Comparison of ENCODE assay signal across 1 cellular context in the genomic region with DNA sequence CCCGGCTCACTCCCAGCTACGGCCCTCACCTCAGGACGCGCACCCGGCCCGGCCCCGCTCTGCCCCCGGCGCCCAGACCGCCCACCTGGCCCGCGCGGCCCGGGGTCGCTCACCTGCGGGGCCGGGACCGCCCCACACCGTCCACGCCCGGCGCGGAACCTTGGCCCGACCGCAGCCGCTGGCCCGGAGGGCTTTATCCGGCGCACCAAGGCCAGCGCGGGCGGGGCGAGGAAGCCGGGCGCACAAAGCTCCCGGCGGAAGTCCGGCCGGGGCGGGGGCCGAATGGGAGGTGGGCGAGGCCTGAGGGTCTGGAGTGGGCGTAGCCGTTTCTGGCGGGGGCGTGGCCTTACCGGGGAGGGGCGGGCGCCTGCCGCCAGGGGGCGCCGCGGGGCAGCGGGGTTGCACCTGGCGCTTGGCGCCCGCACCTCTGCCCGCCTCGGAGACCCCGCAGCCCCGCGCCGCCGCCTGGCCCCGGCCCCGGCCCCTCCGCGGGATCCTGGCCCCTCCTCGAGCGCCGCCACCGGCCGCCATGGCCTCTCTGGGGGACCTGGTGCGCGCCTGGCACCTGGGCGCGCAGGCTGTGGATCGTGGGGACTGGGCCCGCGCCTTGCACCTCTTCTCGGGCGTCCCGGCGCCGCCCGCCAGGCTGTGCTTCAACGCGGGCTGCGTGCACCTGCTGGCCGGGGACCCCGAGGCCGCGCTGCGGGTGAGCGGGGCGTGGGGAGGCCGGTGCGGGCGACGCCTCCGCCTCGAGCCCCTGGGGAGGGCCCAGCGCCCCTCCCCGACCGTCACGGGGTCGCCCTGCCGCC.
A peak's percentile ranks its signal among the peaks of the same experiment; 100 is the strongest.
TF ChIP-seq lines count a peak whose summit lies in the region.

A gene with protein sequence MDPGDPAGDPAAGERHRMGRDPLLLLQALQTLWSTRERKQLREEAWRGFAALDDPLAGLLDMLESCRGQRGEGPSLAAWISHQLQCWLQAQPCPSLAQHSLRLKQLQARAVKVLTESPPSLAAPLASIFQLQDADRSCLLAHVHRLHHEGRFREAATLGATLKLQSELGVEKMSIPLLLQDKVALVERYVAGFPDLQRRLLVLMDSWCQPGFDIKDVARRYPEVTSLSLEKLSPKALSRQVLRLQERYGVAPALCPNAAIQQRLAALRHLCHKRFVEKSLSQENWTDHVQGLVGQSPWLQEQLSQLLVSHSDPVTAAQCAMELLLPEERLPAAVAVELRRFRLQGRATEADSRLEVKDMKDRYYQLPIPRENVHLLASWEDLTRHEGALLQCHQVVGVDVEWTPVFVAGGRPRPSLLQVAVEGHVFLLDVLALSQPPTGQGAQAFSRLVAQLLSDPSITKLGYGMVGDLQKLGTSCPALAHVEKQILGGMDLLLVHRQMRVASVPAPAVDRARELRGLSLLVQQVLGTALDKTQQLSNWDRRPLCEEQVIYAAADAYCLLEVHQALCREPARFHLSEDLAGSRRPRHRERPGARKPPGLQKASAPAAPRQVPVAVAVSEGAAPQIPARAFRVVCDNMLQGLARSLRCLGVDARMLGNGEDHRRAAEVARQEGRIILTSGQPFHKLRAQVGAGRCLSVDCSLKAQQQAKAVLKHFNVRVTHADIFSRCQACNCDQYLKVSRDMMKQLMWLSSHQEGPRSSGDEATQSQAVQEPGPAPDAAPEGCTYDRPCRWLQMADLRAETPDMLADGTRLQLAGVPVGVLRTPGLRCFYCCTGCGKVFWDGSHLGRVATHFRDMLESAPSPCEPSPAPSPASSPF (minus strand): TSS at position 162 of the 809 bp plus-strand sequence. CDS start 27,805 bp downstream, outside the sequence.
A gene with protein sequence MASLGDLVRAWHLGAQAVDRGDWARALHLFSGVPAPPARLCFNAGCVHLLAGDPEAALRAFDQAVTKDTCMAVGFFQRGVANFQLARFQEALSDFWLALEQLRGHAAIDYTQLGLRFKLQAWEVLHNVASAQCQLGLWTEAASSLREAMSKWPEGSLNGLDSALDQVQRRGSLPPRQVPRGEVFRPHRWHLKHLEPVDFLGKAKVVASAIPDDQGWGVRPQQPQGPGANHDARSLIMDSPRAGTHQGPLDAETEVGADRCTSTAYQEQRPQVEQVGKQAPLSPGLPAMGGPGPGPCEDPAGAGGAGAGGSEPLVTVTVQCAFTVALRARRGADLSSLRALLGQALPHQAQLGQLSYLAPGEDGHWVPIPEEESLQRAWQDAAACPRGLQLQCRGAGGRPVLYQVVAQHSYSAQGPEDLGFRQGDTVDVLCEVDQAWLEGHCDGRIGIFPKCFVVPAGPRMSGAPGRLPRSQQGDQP (plus strand): TSS at position 393 of the 809 bp plus-strand sequence. CDS start 137 bp downstream, at position 530.

TF ChIP-seq in HepG2, 621 proteins besides CTCF, POLR2A, EP300 and RAD21 (continued from another document and continues in another):
- TF ChIP-seq DPF2 (CRISPR knock-in tag; IDR thresholded peaks at IDR 0.05; ENCODE audit: borderline replicate concordance, low read depth): no peak
- peak; percentile 83; the same call in 1 of the 2 replicates for TF ChIP-seq SALL1 (CRISPR knock-in tag; IDR thresholded peaks at IDR 0.05)
- TF ChIP-seq ZKSCAN1 (IDR thresholded peaks at IDR 0.05; ENCODE audit: low read length): no peak
- TF ChIP-seq ZNF253 (CRISPR knock-in tag; IDR thresholded peaks at IDR 0.05; ENCODE audit: borderline replicate concordance): no peak
- TF ChIP-seq ZMAT3 (CRISPR knock-in tag; conservative IDR thresholded peaks at IDR 0.05): peak; percentile 89; the same call in 1 of the 2 replicates
- TF ChIP-seq, protein P1, sequence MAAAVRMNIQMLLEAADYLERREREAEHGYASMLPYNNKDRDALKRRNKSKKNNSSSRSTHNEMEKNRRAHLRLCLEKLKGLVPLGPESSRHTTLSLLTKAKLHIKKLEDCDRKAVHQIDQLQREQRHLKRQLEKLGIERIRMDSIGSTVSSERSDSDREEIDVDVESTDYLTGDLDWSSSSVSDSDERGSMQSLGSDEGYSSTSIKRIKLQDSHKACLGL (CRISPR knock-in tag; IDR thresholded peaks at IDR 0.05): no peak; the same call in 1 of the 2 replicates
- TF ChIP-seq ZNF564 (CRISPR knock-in tag; IDR thresholded peaks at IDR 0.05): no peak
- TF ChIP-seq, protein P2, sequence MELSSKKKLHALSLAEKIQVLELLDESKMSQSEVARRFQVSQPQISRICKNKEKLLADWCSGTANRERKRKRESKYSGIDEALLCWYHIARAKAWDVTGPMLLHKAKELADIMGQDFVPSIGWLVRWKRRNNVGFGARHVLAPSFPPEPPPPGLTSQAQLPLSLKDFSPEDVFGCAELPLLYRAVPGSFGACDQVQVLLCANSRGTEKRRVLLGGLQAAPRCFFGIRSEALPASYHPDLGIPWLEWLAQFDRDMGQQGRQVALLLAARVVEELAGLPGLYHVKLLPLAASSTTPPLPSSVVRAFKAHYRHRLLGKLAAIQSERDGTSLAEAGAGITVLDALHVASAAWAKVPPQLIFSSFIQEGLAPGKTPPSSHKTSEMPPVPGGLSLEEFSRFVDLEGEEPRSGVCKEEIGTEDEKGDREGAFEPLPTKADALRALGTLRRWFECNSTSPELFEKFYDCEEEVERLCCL (CRISPR knock-in tag; IDR thresholded peaks at IDR 0.05; ENCODE audit: borderline replicate concordance): no peak
- TF ChIP-seq ZNF337 (CRISPR knock-in tag; IDR thresholded peaks at IDR 0.05; ENCODE audit: borderline replicate concordance, low read depth): no peak
- TF ChIP-seq ZFP1 (CRISPR knock-in tag; IDR thresholded peaks at IDR 0.05): 0 out of 2 replicates have a peak, but pooled peaks have one; percentile 27
- peak; percentile 87 for TF ChIP-seq IRF2 (CRISPR knock-in tag; IDR thresholded peaks at IDR 0.05)
- peak; percentile 82 for TF ChIP-seq ZNF816 (CRISPR knock-in tag; IDR thresholded peaks at IDR 0.05; ENCODE audit: borderline replicate concordance)
- peak; percentile 71 for TF ChIP-seq ETV5 (CRISPR knock-in tag; IDR thresholded peaks at IDR 0.05; ENCODE audit: borderline replicate concordance)
- no peak for TF ChIP-seq ZFAT (CRISPR knock-in tag; conservative IDR thresholded peaks at IDR 0.05)
- peak; percentile 57 for TF ChIP-seq BHLHE40 (IDR thresholded peaks at IDR 0.05; ENCODE audit: low read length)
- TF ChIP-seq FIP1L1 (IDR thresholded peaks at IDR 0.05; ENCODE audit: borderline replicate concordance, insufficient read depth, low read depth, low read length): no peak
- no peak for TF ChIP-seq ZNF30 (CRISPR knock-in tag; IDR thresholded peaks at IDR 0.05)
- peak; percentile 55; the same call in 1 of the 2 replicates for TF ChIP-seq MEIS2 (CRISPR knock-in tag; IDR thresholded peaks at IDR 0.05)
- peak; percentile 83; the same call in 1 of the 2 replicates for TF ChIP-seq SPEN (CRISPR knock-in tag; IDR thresholded peaks at IDR 0.05; ENCODE audit: low read depth)
- no peak for TF ChIP-seq SIX1 (CRISPR knock-in tag; IDR thresholded peaks at IDR 0.05; ENCODE audit: borderline replicate concordance)
- TF ChIP-seq REXO4 (CRISPR knock-in tag; IDR thresholded peaks at IDR 0.05; ENCODE audit: borderline replicate concordance): no peak
- no peak for TF ChIP-seq ZNF24 (IDR thresholded peaks at IDR 0.05)
- TF ChIP-seq ZBTB3 (CRISPR knock-in tag; IDR thresholded peaks at IDR 0.05; ENCODE audit: borderline replicate concordance, low read depth): no peak
- TF ChIP-seq, protein P3, sequence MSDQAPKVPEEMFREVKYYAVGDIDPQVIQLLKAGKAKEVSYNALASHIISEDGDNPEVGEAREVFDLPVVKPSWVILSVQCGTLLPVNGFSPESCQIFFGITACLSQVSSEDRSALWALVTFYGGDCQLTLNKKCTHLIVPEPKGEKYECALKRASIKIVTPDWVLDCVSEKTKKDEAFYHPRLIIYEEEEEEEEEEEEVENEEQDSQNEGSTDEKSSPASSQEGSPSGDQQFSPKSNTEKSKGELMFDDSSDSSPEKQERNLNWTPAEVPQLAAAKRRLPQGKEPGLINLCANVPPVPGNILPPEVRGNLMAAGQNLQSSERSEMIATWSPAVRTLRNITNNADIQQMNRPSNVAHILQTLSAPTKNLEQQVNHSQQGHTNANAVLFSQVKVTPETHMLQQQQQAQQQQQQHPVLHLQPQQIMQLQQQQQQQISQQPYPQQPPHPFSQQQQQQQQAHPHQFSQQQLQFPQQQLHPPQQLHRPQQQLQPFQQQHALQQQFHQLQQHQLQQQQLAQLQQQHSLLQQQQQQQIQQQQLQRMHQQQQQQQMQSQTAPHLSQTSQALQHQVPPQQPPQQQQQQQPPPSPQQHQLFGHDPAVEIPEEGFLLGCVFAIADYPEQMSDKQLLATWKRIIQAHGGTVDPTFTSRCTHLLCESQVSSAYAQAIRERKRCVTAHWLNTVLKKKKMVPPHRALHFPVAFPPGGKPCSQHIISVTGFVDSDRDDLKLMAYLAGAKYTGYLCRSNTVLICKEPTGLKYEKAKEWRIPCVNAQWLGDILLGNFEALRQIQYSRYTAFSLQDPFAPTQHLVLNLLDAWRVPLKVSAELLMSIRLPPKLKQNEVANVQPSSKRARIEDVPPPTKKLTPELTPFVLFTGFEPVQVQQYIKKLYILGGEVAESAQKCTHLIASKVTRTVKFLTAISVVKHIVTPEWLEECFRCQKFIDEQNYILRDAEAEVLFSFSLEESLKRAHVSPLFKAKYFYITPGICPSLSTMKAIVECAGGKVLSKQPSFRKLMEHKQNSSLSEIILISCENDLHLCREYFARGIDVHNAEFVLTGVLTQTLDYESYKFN (CRISPR knock-in tag; conservative IDR thresholded peaks at IDR 0.05): no peak
- no peak; the same call in 1 of the 2 replicates for TF ChIP-seq ZNF431 (CRISPR knock-in tag; IDR thresholded peaks at IDR 0.05; ENCODE audit: borderline replicate concordance, low read depth)
- TF ChIP-seq HNRNPH1 (optimal IDR thresholded peaks at IDR 0.05; ENCODE audit: low read depth, low read length): no peak
- TF ChIP-seq AGO2 (optimal IDR thresholded peaks at IDR 0.05; ENCODE audit: low read depth, low read length): no peak
- no peak for TF ChIP-seq RFX1 (IDR thresholded peaks at IDR 0.05)
- TF ChIP-seq, protein P4, sequence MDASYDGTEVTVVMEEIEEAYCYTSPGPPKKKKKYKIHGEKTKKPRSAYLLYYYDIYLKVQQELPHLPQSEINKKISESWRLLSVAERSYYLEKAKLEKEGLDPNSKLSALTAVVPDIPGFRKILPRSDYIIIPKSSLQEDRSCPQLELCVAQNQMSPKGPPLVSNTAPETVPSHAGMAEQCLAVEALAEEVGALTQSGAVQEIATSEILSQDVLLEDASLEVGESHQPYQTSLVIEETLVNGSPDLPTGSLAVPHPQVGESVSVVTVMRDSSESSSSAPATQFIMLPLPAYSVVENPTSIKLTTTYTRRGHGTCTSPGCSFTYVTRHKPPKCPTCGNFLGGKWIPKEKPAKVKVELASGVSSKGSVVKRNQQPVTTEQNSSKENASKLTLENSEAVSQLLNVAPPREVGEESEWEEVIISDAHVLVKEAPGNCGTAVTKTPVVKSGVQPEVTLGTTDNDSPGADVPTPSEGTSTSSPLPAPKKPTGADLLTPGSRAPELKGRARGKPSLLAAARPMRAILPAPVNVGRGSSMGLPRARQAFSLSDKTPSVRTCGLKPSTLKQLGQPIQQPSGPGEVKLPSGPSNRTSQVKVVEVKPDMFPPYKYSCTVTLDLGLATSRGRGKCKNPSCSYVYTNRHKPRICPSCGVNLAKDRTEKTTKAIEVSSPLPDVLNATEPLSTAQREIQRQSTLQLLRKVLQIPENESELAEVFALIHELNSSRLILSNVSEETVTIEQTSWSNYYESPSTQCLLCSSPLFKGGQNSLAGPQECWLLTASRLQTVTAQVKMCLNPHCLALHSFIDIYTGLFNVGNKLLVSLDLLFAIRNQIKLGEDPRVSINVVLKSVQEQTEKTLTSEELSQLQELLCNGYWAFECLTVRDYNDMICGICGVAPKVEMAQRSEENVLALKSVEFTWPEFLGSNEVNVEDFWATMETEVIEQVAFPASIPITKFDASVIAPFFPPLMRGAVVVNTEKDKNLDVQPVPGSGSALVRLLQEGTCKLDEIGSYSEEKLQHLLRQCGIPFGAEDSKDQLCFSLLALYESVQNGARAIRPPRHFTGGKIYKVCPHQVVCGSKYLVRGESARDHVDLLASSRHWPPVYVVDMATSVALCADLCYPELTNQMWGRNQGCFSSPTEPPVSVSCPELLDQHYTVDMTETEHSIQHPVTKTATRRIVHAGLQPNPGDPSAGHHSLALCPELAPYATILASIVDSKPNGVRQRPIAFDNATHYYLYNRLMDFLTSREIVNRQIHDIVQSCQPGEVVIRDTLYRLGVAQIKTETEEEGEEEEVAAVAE (CRISPR knock-in tag; IDR thresholded peaks at IDR 0.05; ENCODE audit: borderline replicate concordance): no peak
- TF ChIP-seq AGO1 (IDR thresholded peaks at IDR 0.05; ENCODE audit: low read depth, low read length, poor library complexity, severe bottlenecking): no peak
- TF ChIP-seq, protein P5, sequence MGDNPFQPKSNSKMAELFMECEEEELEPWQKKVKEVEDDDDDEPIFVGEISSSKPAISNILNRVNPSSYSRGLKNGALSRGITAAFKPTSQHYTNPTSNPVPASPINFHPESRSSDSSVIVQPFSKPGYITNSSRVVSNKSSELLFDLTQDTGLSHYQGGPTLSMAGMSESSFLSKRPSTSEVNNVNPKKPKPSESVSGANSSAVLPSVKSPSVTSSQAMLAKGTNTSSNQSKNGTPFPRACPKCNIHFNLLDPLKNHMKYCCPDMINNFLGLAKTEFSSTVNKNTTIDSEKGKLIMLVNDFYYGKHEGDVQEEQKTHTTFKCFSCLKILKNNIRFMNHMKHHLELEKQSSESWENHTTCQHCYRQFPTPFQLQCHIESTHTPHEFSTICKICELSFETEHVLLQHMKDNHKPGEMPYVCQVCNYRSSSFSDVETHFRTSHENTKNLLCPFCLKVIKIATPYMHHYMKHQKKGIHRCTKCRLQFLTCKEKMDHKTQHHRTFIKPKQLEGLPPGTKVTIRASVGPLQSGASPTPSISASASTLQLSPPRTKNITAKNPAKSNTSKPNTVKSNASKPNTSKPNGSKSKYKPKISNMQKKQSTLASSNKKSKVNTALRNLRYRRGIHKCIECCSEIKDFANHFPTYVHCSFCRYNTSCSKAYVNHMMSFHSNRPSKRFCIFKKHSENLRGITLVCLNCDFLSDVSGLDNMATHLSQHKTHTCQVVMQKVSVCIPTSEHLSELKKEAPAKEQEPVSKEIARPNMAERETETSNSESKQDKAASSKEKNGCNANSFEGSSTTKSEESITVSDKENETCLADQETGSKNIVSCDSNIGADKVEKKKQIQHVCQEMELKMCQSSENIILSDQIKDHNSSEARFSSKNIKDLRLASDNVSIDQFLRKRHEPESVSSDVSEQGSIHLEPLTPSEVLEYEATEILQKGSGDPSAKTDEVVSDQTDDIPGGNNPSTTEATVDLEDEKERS (CRISPR knock-in tag; IDR thresholded peaks at IDR 0.05): no peak
- TF ChIP-seq, protein P6, sequence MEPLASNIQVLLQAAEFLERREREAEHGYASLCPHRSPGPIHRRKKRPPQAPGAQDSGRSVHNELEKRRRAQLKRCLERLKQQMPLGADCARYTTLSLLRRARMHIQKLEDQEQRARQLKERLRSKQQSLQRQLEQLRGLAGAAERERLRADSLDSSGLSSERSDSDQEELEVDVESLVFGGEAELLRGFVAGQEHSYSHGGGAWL (CRISPR knock-in tag; IDR thresholded peaks at IDR 0.05): no peak; the same call in 1 of the 2 replicates
- TF ChIP-seq ZNF230 (CRISPR knock-in tag; IDR thresholded peaks at IDR 0.05): 0 out of 2 replicates have a peak, but pooled peaks have one; percentile 19
- 0 out of 2 replicates have a peak, but pooled peaks have one; percentile 18 for TF ChIP-seq ZNF446 (CRISPR knock-in tag; IDR thresholded peaks at IDR 0.05)
